8 cellular contexts compared by ENCODE assay signal in the genomic region with DNA sequence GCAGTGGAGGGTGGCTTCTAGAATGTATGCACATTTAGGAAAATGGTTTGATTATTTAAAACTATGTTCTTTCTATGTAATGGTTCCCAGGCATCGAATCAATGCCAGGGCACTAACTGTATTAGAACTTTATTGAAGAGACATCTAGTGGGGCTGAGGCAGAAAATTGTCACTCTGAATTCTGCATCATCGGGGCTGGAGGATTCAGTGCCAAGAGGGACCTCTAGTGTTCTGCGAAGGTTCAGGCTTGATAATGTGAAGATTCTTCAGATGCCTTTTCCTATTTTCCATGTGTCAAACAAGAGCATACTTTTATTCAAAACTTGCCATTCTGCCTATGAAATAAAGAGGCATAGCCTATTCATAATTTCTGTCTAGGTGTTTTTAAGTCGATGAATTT.
DNase-seq lines count a peak whose midpoint lies in the region; ATAC-seq and TF ChIP-seq lines count a peak whose summit lies in the region.

No MANE protein-coding gene starts in this region.

- TF ChIP-seq CTCF in MCF 10A (IDR thresholded peaks at IDR 0.05; ENCODE audit: unreplicated experiment) (no peak), breast epithelium (IDR thresholded peaks at IDR 0.05) (peak in 1 of 3 donors; percentile 26), testis (IDR thresholded peaks at IDR 0.05) (peak; percentile 6 to 28 (median 27)), suprapubic skin (IDR thresholded peaks at IDR 0.05) (no peak)

- H3K36me3 ChIP-seq in breast epithelium (no peaks in the 10 kb centered on the region), testis (ENCODE audit: low read depth, missing control alignments) (no peaks in the 10 kb centered on the region), suprapubic skin (no peaks in the 10 kb centered on the region)

- DNase-seq in MCF 10A (ENCODE audit: unreplicated experiment) (peak; percentile 30), breast epithelium (ENCODE audit: low spot score in 2 of 2) (no peak), NCI-H82 treated with DMSO at 0.1 percent for 48 hours (lab: John Stamatoyannopoulos, UW; ENCODE audit: unreplicated experiment) (peak; percentile 38), fibroblast of the conjunctiva (ENCODE audit: low read depth) (peak; percentile 6), testis (peak; percentile 55), suprapubic skin (ENCODE audit: low spot score in 2 of 2) (no peak)
- DNase-seq in stimulated activated CD4-positive, alpha-beta T cell treated with anti-CD3 and anti-CD28 coated beads, Interleukin-4, amount 100 ng/mL, for 1 hour: no peak

- no peak for TF ChIP-seq EP300 in suprapubic skin (IDR thresholded peaks at IDR 0.05)

- H3K27me3 Mint-ChIP-seq in MCF 10A (ENCODE audit: insufficient read depth, unreplicated experiment): no peaks in the 10 kb centered on the region
- no peaks in the 10 kb centered on the region for H3K27me3 Mint-ChIP-seq in stimulated activated memory B cell treated with anti-CD40 and anti-IgM and Interleukin-4, amounts not matched to agents 10 μg/mL and 1 μg/mL and 100 μg/mL, for 72 hours

- H3K4me1 Mint-ChIP-seq in MCF 10A (ENCODE audit: insufficient read depth, unreplicated experiment): peaks cover 13% of the 10 kb centered on the region
- no peaks in the 10 kb centered on the region for H3K4me1 Mint-ChIP-seq in stimulated activated memory B cell treated with anti-CD40 and anti-IgM and Interleukin-4, amounts not matched to agents 10 μg/mL and 1 μg/mL and 100 μg/mL, for 72 hours

- POLR2A ChIA-PET in MCF 10A (lab: Yijun Ruan, JAX): no interaction called here

- ATAC-seq in stimulated activated memory B cell treated with anti-CD40 and anti-IgM and Interleukin-4, amounts not matched to agents 10 μg/mL and 1 μg/mL and 100 μg/mL, for 72 hours: no peak

- H3K4me3 Mint-ChIP-seq in MCF 10A (ENCODE audit: unreplicated experiment): no peak overlapping the region
- H3K4me3 Mint-ChIP-seq in stimulated activated memory B cell treated with anti-CD40 and anti-IgM and Interleukin-4, amounts not matched to agents 10 μg/mL and 1 μg/mL and 100 μg/mL, for 72 hours: no peak overlapping the region

- peaks cover 7% of the 10 kb centered on the region for H3K9me3 Mint-ChIP-seq in MCF 10A (ENCODE audit: unreplicated experiment)
- peaks cover 11% of the 10 kb centered on the region for H3K9me3 Mint-ChIP-seq in stimulated activated memory B cell treated with anti-CD40 and anti-IgM and Interleukin-4, amounts not matched to agents 10 μg/mL and 1 μg/mL and 100 μg/mL, for 72 hours

- H3K27me3 ChIP-seq in breast epithelium (no peaks in the 10 kb centered on the region), testis (no peaks in the 10 kb centered on the region), suprapubic skin (no peaks in the 10 kb centered on the region)

- WGBS in testis, 2 donors: 39 to 57% methylated on average over 4 of the region's 4 CpGs
- WGBS in suprapubic skin: 51% methylated on average over 4 of the region's 4 CpGs

- intact Hi-C loops in MCF 10A (cut with micrococcal nuclease): no loop called here
- intact Hi-C loops in breast epithelium (cut with DNase I; ENCODE audit: low total_unique reads): no loop called here
- intact Hi-C loops in testis (cut with DNase I; ENCODE audit: low total_unique reads): no loop called here

- H3K4me1 ChIP-seq in breast epithelium (no peaks in the 10 kb centered on the region), testis (no peaks in the 10 kb centered on the region), suprapubic skin (no peaks in the 10 kb centered on the region)

- CTCF ChIA-PET in MCF 10A (lab: Yijun Ruan, JAX): no interaction called here

- no peaks in the 10 kb centered on the region for H3K9me3 ChIP-seq in breast epithelium
- H3K9me3 ChIP-seq in testis: no peaks in the 10 kb centered on the region
- H3K9me3 ChIP-seq in suprapubic skin: no peaks in the 10 kb centered on the region

- H3K4me3 ChIP-seq in breast epithelium (no peak overlapping the region), testis (no peak overlapping the region), suprapubic skin (no peak overlapping the region)

- no peak for TF ChIP-seq POLR2A in breast epithelium (IDR thresholded peaks at IDR 0.05)
- no peak for TF ChIP-seq POLR2A in testis (IDR thresholded peaks at IDR 0.05)
- TF ChIP-seq POLR2A in suprapubic skin (IDR thresholded peaks at IDR 0.05): no peak

- H3K27ac Mint-ChIP-seq in MCF 10A (ENCODE audit: low read depth, unreplicated experiment): no peak overlapping the region
- no peak overlapping the region for H3K27ac Mint-ChIP-seq in stimulated activated memory B cell treated with anti-CD40 and anti-IgM and Interleukin-4, amounts not matched to agents 10 μg/mL and 1 μg/mL and 100 μg/mL, for 72 hours

- BruUV-seq in MCF 10A (replicated peaks; lab: Mats Ljungman, UMichigan): no TSS peak

- H3K36me3 Mint-ChIP-seq in MCF 10A (ENCODE audit: insufficient read depth, unreplicated experiment): no peaks in the 10 kb centered on the region
- no peaks in the 10 kb centered on the region for H3K36me3 Mint-ChIP-seq in stimulated activated memory B cell treated with anti-CD40 and anti-IgM and Interleukin-4, amounts not matched to agents 10 μg/mL and 1 μg/mL and 100 μg/mL, for 72 hours

- no peak overlapping the region for H3K27ac ChIP-seq in breast epithelium
- H3K27ac ChIP-seq in testis: no peak overlapping the region
- no peak overlapping the region for H3K27ac ChIP-seq in suprapubic skin

Comparison
In these comparisons a context has a peak if more than half of its experiments do, and no peak if none do; other contexts are left out.
1. DNase-seq: peak in MCF 10A (single experiment), NCI-H82 treated with DMSO at 0.1 percent for 48 hours (single experiment), fibroblast of the conjunctiva (single experiment) and testis (single experiment); none in breast epithelium (0 of 2), stimulated activated CD4-positive, alpha-beta T cell treated with anti-CD3 and anti-CD28 coated beads, Interleukin-4, amount 100 ng/mL, for 1 hour (single experiment) and suprapubic skin (0 of 2).
2. CTCF ChIP-seq: peak in testis (3 of 3); none in MCF 10A (single experiment) and suprapubic skin (0 of 2).